Comparison of ENCODE assay signal across 1 cellular context in the genomic region with DNA sequence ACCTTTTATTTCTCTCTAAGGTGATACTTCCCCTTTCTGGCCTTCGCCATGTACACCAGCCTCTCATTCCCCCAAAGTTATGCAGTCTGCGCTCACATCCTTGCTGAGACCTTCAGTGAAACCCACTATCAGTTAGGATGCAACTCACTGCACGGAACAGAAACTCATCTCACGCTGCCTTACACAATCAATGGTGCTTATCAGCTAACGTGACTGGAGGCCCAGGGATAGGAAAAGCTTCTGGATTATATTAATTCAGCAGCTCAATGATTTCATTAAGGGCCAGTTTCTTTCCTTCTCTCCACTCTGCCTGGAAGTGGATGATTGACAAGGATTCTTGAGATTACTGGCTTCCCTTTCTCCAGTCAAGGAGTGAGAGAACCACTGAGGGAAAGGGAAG.
TF ChIP-seq lines count a peak whose summit lies in the region.

No MANE protein-coding gene starts in this region.

TF ChIP-seq in H1, 55 proteins besides CTCF, POLR2A, EP300 and RAD21:
- TF ChIP-seq, protein P1, sequence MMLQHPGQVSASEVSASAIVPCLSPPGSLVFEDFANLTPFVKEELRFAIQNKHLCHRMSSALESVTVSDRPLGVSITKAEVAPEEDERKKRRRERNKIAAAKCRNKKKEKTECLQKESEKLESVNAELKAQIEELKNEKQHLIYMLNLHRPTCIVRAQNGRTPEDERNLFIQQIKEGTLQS (IDR thresholded peaks at IDR 0.05; ENCODE audit: insufficient read depth, low read depth, low read length) = no peak
- TF ChIP-seq TAF7 (optimal IDR thresholded peaks at IDR 0.05; ENCODE audit: borderline replicate concordance, low read depth, low read length) (no peak), ZNF274 (IDR thresholded peaks at IDR 0.05; ENCODE audit: borderline replicate concordance, extremely low read depth, low read length) (no peak), HDAC2 (IDR thresholded peaks at IDR 0.05; ENCODE audit: borderline replicate concordance in 1 of 2, low read depth in 2 of 2, low read length in 2 of 2) (no peak), TAF1 (IDR thresholded peaks at IDR 0.05; ENCODE audit: low read depth, low read length) (no peak), RFX5 (IDR thresholded peaks at IDR 0.05; ENCODE audit: borderline replicate concordance, low read depth, low read length) (no peak), SRF (IDR thresholded peaks at IDR 0.05; ENCODE audit: low read depth, low read length) (no peak), RNF2 (IDR thresholded peaks at IDR 0.05; ENCODE audit: borderline replicate concordance, low read depth, low read length, missing control alignments, poor library complexity, severe bottlenecking) (no peak), POLR2AphosphoS5 (IDR thresholded peaks at IDR 0.05; ENCODE audit: low read depth, low read length) (no peak), ASH2L (IDR thresholded peaks at IDR 0.05; ENCODE audit: low read length) (no peak), JUN (IDR thresholded peaks at IDR 0.05; ENCODE audit: low read depth, low read length) (no peak), KDM1A (IDR thresholded peaks at IDR 0.05; ENCODE audit: borderline replicate concordance, low read length) (no peak), PHF8 (conservative IDR thresholded peaks at IDR 0.05; ENCODE audit: low read depth, low read length) (no peak), SP4 (IDR thresholded peaks at IDR 0.05; ENCODE audit: low read length) (no peak)
- TF ChIP-seq, protein P2, sequence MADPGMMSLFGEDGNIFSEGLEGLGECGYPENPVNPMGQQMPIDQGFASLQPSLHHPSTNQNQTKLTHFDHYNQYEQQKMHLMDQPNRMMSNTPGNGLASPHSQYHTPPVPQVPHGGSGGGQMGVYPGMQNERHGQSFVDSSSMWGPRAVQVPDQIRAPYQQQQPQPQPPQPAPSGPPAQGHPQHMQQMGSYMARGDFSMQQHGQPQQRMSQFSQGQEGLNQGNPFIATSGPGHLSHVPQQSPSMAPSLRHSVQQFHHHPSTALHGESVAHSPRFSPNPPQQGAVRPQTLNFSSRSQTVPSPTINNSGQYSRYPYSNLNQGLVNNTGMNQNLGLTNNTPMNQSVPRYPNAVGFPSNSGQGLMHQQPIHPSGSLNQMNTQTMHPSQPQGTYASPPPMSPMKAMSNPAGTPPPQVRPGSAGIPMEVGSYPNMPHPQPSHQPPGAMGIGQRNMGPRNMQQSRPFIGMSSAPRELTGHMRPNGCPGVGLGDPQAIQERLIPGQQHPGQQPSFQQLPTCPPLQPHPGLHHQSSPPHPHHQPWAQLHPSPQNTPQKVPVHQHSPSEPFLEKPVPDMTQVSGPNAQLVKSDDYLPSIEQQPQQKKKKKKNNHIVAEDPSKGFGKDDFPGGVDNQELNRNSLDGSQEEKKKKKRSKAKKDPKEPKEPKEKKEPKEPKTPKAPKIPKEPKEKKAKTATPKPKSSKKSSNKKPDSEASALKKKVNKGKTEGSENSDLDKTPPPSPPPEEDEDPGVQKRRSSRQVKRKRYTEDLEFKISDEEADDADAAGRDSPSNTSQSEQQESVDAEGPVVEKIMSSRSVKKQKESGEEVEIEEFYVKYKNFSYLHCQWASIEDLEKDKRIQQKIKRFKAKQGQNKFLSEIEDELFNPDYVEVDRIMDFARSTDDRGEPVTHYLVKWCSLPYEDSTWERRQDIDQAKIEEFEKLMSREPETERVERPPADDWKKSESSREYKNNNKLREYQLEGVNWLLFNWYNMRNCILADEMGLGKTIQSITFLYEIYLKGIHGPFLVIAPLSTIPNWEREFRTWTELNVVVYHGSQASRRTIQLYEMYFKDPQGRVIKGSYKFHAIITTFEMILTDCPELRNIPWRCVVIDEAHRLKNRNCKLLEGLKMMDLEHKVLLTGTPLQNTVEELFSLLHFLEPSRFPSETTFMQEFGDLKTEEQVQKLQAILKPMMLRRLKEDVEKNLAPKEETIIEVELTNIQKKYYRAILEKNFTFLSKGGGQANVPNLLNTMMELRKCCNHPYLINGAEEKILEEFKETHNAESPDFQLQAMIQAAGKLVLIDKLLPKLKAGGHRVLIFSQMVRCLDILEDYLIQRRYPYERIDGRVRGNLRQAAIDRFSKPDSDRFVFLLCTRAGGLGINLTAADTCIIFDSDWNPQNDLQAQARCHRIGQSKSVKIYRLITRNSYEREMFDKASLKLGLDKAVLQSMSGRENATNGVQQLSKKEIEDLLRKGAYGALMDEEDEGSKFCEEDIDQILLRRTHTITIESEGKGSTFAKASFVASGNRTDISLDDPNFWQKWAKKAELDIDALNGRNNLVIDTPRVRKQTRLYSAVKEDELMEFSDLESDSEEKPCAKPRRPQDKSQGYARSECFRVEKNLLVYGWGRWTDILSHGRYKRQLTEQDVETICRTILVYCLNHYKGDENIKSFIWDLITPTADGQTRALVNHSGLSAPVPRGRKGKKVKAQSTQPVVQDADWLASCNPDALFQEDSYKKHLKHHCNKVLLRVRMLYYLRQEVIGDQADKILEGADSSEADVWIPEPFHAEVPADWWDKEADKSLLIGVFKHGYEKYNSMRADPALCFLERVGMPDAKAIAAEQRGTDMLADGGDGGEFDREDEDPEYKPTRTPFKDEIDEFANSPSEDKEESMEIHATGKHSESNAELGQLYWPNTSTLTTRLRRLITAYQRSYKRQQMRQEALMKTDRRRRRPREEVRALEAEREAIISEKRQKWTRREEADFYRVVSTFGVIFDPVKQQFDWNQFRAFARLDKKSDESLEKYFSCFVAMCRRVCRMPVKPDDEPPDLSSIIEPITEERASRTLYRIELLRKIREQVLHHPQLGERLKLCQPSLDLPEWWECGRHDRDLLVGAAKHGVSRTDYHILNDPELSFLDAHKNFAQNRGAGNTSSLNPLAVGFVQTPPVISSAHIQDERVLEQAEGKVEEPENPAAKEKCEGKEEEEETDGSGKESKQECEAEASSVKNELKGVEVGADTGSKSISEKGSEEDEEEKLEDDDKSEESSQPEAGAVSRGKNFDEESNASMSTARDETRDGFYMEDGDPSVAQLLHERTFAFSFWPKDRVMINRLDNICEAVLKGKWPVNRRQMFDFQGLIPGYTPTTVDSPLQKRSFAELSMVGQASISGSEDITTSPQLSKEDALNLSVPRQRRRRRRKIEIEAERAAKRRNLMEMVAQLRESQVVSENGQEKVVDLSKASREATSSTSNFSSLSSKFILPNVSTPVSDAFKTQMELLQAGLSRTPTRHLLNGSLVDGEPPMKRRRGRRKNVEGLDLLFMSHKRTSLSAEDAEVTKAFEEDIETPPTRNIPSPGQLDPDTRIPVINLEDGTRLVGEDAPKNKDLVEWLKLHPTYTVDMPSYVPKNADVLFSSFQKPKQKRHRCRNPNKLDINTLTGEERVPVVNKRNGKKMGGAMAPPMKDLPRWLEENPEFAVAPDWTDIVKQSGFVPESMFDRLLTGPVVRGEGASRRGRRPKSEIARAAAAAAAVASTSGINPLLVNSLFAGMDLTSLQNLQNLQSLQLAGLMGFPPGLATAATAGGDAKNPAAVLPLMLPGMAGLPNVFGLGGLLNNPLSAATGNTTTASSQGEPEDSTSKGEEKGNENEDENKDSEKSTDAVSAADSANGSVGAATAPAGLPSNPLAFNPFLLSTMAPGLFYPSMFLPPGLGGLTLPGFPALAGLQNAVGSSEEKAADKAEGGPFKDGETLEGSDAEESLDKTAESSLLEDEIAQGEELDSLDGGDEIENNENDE (IDR thresholded peaks at IDR 0.05; ENCODE audit: insufficient replicate concordance, low read length) = no peak
- TF ChIP-seq, protein P3, sequence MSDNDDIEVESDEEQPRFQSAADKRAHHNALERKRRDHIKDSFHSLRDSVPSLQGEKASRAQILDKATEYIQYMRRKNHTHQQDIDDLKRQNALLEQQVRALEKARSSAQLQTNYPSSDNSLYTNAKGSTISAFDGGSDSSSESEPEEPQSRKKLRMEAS (IDR thresholded peaks at IDR 0.05) = no peak
